27 cellular contexts compared by ENCODE assay signal in genomic region chr11:90845799-90846198, GRCh38.
"Had no signal": no experiment of that assay in that cellular context is flagged by ENCODE, and none has a peak within 500 bp of the region (broad histone marks: within the 10 kb centered on the region; RNA-seq: fewer than 3 reads in every experiment).

No MANE protein-coding gene starts in this region.

- DNase-seq: activated effector memory CD4-positive, alpha-beta T cell treated with anti-CD3 and anti-CD28 coated beads, Interleukin-2, amount 50 U/mL, for 16 hours; activated effector memory CD4-positive, alpha-beta T cell treated with Interleukin-2 at 50 U/mL for 16 hours; activated gamma-delta T cell; activated gamma-delta T cell treated with Interleukin-2 at 50 U/mL for 16 hours; activated naive CD4-positive, alpha-beta T cell; activated naive CD4-positive, alpha-beta T cell treated with anti-CD3 and anti-CD28 coated beads for 36 hours; activated naive CD4-positive, alpha-beta T cell treated with anti-CD3 and anti-CD28 coated beads, Interleukin-2, amount 10 ng/mL, durations not matched to agents 7 days and 5 days; activated naive CD4-positive, alpha-beta T cell treated with anti-CD3 and anti-CD28 coated beads, Interleukin-2, amount 50 U/mL, for 16 hours; activated naive CD4-positive, alpha-beta T cell treated with Interleukin-2 at 50 U/mL for 16 hours; activated naive CD8-positive, alpha-beta T cell treated with anti-CD3 and anti-CD28 coated beads for 36 hours; activated naive CD8-positive, alpha-beta T cell treated with anti-CD3 and anti-CD28 coated beads, Interleukin-2, amount 10 ng/mL, durations not matched to agents 7 days and 5 days; activated naive CD8-positive, alpha-beta T cell treated with anti-CD3 and anti-CD28 coated beads, Interleukin-2, amount 50 U/mL, for 24 hours; activated T-cell treated with anti-CD3 and anti-CD28 coated beads, Interleukin-2, amount 50 U/mL, for 4 hours; activated T-cell treated with anti-CD3 and anti-CD28 coated beads, Interleukin-2, amount 50 U/mL, for 48 hours; activated T-cell treated with anti-CD3 and anti-CD28 coated beads, Interleukin-2, amount 50 U/mL, for 72 hours; adrenal gland; amniotic stem cell; amygdala; anterior cingulate cortex; aorta; body of pancreas; brain microvascular endothelial cell; caudate nucleus; central memory CD4-positive, alpha-beta T cell; cerebellar nuclear complex had no signal

- ATAC-seq: activated naive CD4-positive, alpha-beta T cell treated with anti-CD3 and anti-CD28 coated beads, Interleukin-2, amount 50 U/mL, for 72 hours; activated naive CD8-positive, alpha-beta T cell treated with anti-CD3 and anti-CD28 coated beads, Interleukin-2, amount 50 U/mL, for 24 hours; activated T-cell treated with anti-CD3 and anti-CD28 coated beads, Interleukin-2, amount 50 U/mL, for 4 hours; activated T-cell treated with anti-CD3 and anti-CD28 coated beads, Interleukin-2, amount 50 U/mL, for 72 hours; activated T-helper 17 cell treated with anti-CD3 and anti-CD28 coated beads, Interleukin-2, amount 50 U/mL, for 72 hours; body of pancreas had no signal
